ENCODE assay signal across 9 cellular contexts in genomic region chr6:111625511-111626331, GRCh38. TPM values are rescaled to one million over a fixed set of nuclear protein-coding genes. Genes with fewer than 3 reads are reported as not detected.
A peak's percentile ranks its signal among the peaks of the same experiment; 100 is the strongest.
DNase-seq lines count a peak whose midpoint lies in the region; ATAC-seq and TF ChIP-seq lines count a peak whose summit lies in the region.
"Had no signal": no experiment of that assay in that cellular context is flagged by ENCODE, and none has a peak within 500 bp of the region (broad histone marks: within the 10 kb centered on the region; RNA-seq: fewer than 3 reads in every experiment).

No MANE protein-coding gene starts in this region.

- intact Hi-C loops in activated CD4-positive, alpha-beta memory T cell treated with anti-CD3 and anti-CD28 coated beads for 36 hours (cut with micrococcal nuclease), result no loop called here

- peaks cover 2% of the 10 kb centered on the region for H3K36me3 Mint-ChIP-seq in activated CD4-positive, alpha-beta memory T cell treated with anti-CD3 and anti-CD28 coated beads for 36 hours

- no peaks in the 10 kb centered on the region for H3K4me1 Mint-ChIP-seq in activated CD4-positive, alpha-beta memory T cell treated with anti-CD3 and anti-CD28 coated beads for 36 hours (ENCODE audit: low read depth)

- no peak for ATAC-seq in HG03196 (IDR thresholded peaks at IDR 0.05; ENCODE audit: unreplicated experiment)
- no peak for ATAC-seq in GM18867 (IDR thresholded peaks at IDR 0.05; ENCODE audit: unreplicated experiment)

- H3K27ac Mint-ChIP-seq in activated CD4-positive, alpha-beta memory T cell treated with anti-CD3 and anti-CD28 coated beads for 36 hours, result no peak overlapping the region
- H3K27ac Mint-ChIP-seq: endodermal cell had no signal

- no peaks in the 10 kb centered on the region for H3K4me1 ChIP-seq in BE2C

- DNase-seq in DMS79 (lab: John Stamatoyannopoulos, UW) (peak; percentile 82), NCI-H82 (lab: John Stamatoyannopoulos, UW) (peak; percentile 92), fibroblast of peridontal ligament (ENCODE audit: extremely low read depth) (peak; percentile 89), putamen (ENCODE audit: low spot score) (peak; percentile 40), BE2C (no peak)
- DNase-seq in activated CD4-positive, alpha-beta memory T cell treated with anti-CD3 and anti-CD28 coated beads for 36 hours, result no peak

- H3K4me3 ChIP-seq in BE2C (ENCODE audit: low read depth, low read length), result no peak overlapping the region

- H3K4me3 Mint-ChIP-seq in activated CD4-positive, alpha-beta memory T cell treated with anti-CD3 and anti-CD28 coated beads for 36 hours, result no peak overlapping the region
- H3K4me3 Mint-ChIP-seq: endodermal cell had no signal

- H3K27me3 Mint-ChIP-seq in activated CD4-positive, alpha-beta memory T cell treated with anti-CD3 and anti-CD28 coated beads for 36 hours, result no peaks in the 10 kb centered on the region

- no peaks in the 10 kb centered on the region for H3K36me3 ChIP-seq in BE2C

- POLR2A ChIA-PET in activated CD4-positive, alpha-beta memory T cell treated with anti-CD3 and anti-CD28 coated beads for 36 hours (lab: Charles Lee), result interaction anchor here (0.5 kb wide), 1 partner anchor 413 kb away, joined by 4 read pairs; no protein-coding TSS in a partner anchor

- CTCF ChIA-PET in activated CD4-positive, alpha-beta memory T cell treated with anti-CD3 and anti-CD28 coated beads for 36 hours (lab: Charles Lee), result no interaction called here

- H3K9me3 Mint-ChIP-seq in activated CD4-positive, alpha-beta memory T cell treated with anti-CD3 and anti-CD28 coated beads for 36 hours, result peaks cover 10% of the 10 kb centered on the region
- H3K9me3 Mint-ChIP-seq: endodermal cell had no signal

- H3K27me3 ChIP-seq in BE2C, result no peaks in the 10 kb centered on the region

- no peak for TF ChIP-seq CTCF in BE2C (IDR thresholded peaks at IDR 0.05; ENCODE audit: low read depth, low read length)

- no peaks in the 10 kb centered on the region; the same call in 1 of the 2 replicates for H3K9me3 ChIP-seq in BE2C

RNA-seq across cellular contexts. Expression of gene TRAF3IP2, which starts 20.0 kb away (rescaled TPM):
- total RNA-seq in activated CD4-positive, alpha-beta memory T cell treated with anti-CD3 and anti-CD28 coated beads for 36 hours, result 10 to 100 TPM; 42.0 to 43.2 TPM
- polyA plus RNA-seq in BE2C (2012; ENCODE audit: insufficient read depth, insufficient read length, low read depth), result 71.3 TPM

Comparison
In these comparisons a context has a peak if more than half of its experiments do, and no peak if none do; other contexts are left out.
1. DNase-seq: peak in DMS79 (single experiment), NCI-H82 (single experiment), fibroblast of peridontal ligament (single experiment) and putamen (single experiment); none in activated CD4-positive, alpha-beta memory T cell treated with anti-CD3 and anti-CD28 coated beads for 36 hours (single experiment) and BE2C (single experiment).